9 cellular contexts compared by ENCODE assay signal in genomic region chr3:52288674-52289073, GRCh38. TPM values are rescaled to one million over a fixed set of nuclear protein-coding genes. Genes with fewer than 3 reads are reported as not detected.
DNase-seq lines count a peak whose midpoint lies in the region; ATAC-seq and TF ChIP-seq lines count a peak whose summit lies in the region.
"Had no signal": no experiment of that assay in that cellular context is flagged by ENCODE, and none has a peak within 500 bp of the region (broad histone marks: within the 10 kb centered on the region; RNA-seq: fewer than 3 reads in every experiment).

No MANE protein-coding gene starts in this region.

- H3K9me3 Mint-ChIP-seq in stimulated activated naive CD8-positive, alpha-beta T cell treated with anti-CD3 and anti-CD28 coated beads, Interleukin-15, Interleukin-2, amounts not matched to agents 100 ng/mL and 50 ng/mL, for 24 hours = no peaks in the 10 kb centered on the region
- peaks cover 0 to 3% (median 0%) of the 10 kb centered on the region in 5 experiments for H3K9me3 Mint-ChIP-seq in brain

- no peak for ATAC-seq in stimulated activated naive CD8-positive, alpha-beta T cell treated with anti-CD3 and anti-CD28 coated beads, Interleukin-15, Interleukin-2, amounts not matched to agents 100 U/mL and 50 U/mL, for 24 hours

- TF ChIP-seq CTCF in brain (conservative IDR thresholded peaks at IDR 0.05) = no peak

- no peaks in the 10 kb centered on the region for H3K9me3 ChIP-seq in mononuclear cell (ENCODE audit: low read depth, low read length)

- H3K4me1 ChIP-seq in mononuclear cell (ENCODE audit: insufficient read depth, low read length) = peaks cover 24% of the 10 kb centered on the region

- H3K27me3 Mint-ChIP-seq in stimulated activated naive CD8-positive, alpha-beta T cell treated with anti-CD3 and anti-CD28 coated beads, Interleukin-15, Interleukin-2, amounts not matched to agents 100 ng/mL and 50 ng/mL, for 24 hours = no peaks in the 10 kb centered on the region
- H3K27me3 Mint-ChIP-seq in brain = peaks cover 10% of the 10 kb centered on the region

- peak overlapping the region; percentile 100 for H3K27ac Mint-ChIP-seq in stimulated activated naive CD8-positive, alpha-beta T cell treated with anti-CD3 and anti-CD28 coated beads, Interleukin-15, Interleukin-2, amounts not matched to agents 100 ng/mL and 50 ng/mL, for 24 hours
- H3K27ac Mint-ChIP-seq in brain = peak overlapping the region; percentile 100

- H3K36me3 Mint-ChIP-seq in stimulated activated naive CD8-positive, alpha-beta T cell treated with anti-CD3 and anti-CD28 coated beads, Interleukin-15, Interleukin-2, amounts not matched to agents 100 ng/mL and 50 ng/mL, for 24 hours (ENCODE audit: low read depth) = peaks cover 14% of the 10 kb centered on the region
- H3K36me3 Mint-ChIP-seq in brain = no peaks in the 10 kb centered on the region

- no peak for DNase-seq in stimulated activated naive CD8-positive, alpha-beta T cell treated with anti-CD3 and anti-CD28 coated beads, Interleukin-15, Interleukin-2, amounts not matched to agents 100 U/mL and 50 U/mL, for 24 hours
- no peak for DNase-seq in LoVo (ENCODE audit: low spot score)
- DNase-seq in NOMO-1 treated with dmso at 0.1 percent for 144 hours (lab: John Stamatoyannopoulos, UW; ENCODE audit: unreplicated experiment) = no peak
- no peak for DNase-seq in superior temporal gyrus (ENCODE audit: extremely low spot score)
- DNase-seq in DMS153 treated with DMSO at 0.1 percent for 48 hours (lab: John Stamatoyannopoulos, UW; ENCODE audit: unreplicated experiment) = no peak
- DNase-seq: activated CD4-positive, alpha-beta T cell treated with anti-CD3 and anti-CD28 coated beads for 4 hours had no signal

- no peaks in the 10 kb centered on the region for H3K27me3 ChIP-seq in mononuclear cell (ENCODE audit: insufficient read depth, low read length)

- H3K4me1 Mint-ChIP-seq in stimulated activated naive CD8-positive, alpha-beta T cell treated with anti-CD3 and anti-CD28 coated beads, Interleukin-15, Interleukin-2, amounts not matched to agents 100 ng/mL and 50 ng/mL, for 24 hours (ENCODE audit: low read depth) = peaks cover 30% of the 10 kb centered on the region
- H3K4me1 Mint-ChIP-seq in brain = peaks cover 55% of the 10 kb centered on the region

- H3K4me3 ChIP-seq in mononuclear cell (ENCODE audit: low read length) = peak overlapping the region; percentile 98

- peak overlapping the region; percentile 92 for H3K4me3 Mint-ChIP-seq in stimulated activated naive CD8-positive, alpha-beta T cell treated with anti-CD3 and anti-CD28 coated beads, Interleukin-15, Interleukin-2, amounts not matched to agents 100 ng/mL and 50 ng/mL, for 24 hours
- peak overlapping the region; percentile 87 to 100 (median 98) for H3K4me3 Mint-ChIP-seq in brain

RNA-seq across cellular contexts. Expression of gene GLYCTK, which starts 1.0 kb away (rescaled TPM):
- polyA plus RNA-seq in brain (ENCODE audit: insufficient read depth, low read depth, low replicate concordance) = 2.6 TPM
- 13.3 TPM for total RNA-seq in mononuclear cell

RNA-seq across cellular contexts. Expression of gene WDR82, which starts 10.2 kb away (rescaled TPM):
- polyA plus RNA-seq in brain (ENCODE audit: insufficient read depth, low read depth, low replicate concordance) = 66.7 TPM
- 85.5 TPM for total RNA-seq in mononuclear cell

RNA-seq across cellular contexts. Expression of gene DNAH1, which starts 27.4 kb away (rescaled TPM):
- polyA plus RNA-seq in brain (ENCODE audit: insufficient read depth, low read depth, low replicate concordance) = 1.8 TPM
- total RNA-seq in mononuclear cell = 20.9 TPM

RNA-seq across cellular contexts. Expression of gene PPM1M, which starts 43.1 kb away (rescaled TPM):
- 15.2 TPM for polyA plus RNA-seq in brain (ENCODE audit: insufficient read depth, low read depth, low replicate concordance)
- total RNA-seq in mononuclear cell = 31.2 TPM

RNA-seq across cellular contexts. Expression of gene TWF2, which starts 49.7 kb away (rescaled TPM):
- polyA plus RNA-seq in brain (ENCODE audit: insufficient read depth, low read depth, low replicate concordance) = 49.4 TPM
- total RNA-seq in mononuclear cell = 70.5 TPM
